29 cellular contexts compared by ENCODE assay signal in genomic region chr4:189507060-189507459, GRCh38.
"Had no signal": no experiment of that assay in that cellular context is flagged by ENCODE, and none has a peak within 500 bp of the region (broad histone marks: within the 10 kb centered on the region; RNA-seq: fewer than 3 reads in every experiment).

No MANE protein-coding gene starts in this region.

- H3K9me3 ChIP-seq: body of pancreas had no signal

- H3K4me1 ChIP-seq: body of pancreas, heart left ventricle had no signal

- H3K36me3 Mint-ChIP-seq: activated naive CD8-positive, alpha-beta T cell had no signal

- H3K27me3 Mint-ChIP-seq: activated CD4-positive, alpha-beta memory T cell treated with anti-CD3 and anti-CD28 coated beads, Interleukin-2, amount 10 ng/mL, durations not matched to agents 7 days and 5 days; activated CD4-positive, alpha-beta T cell treated with anti-CD3 and anti-CD28 coated beads, Interleukin-2, amount 10 ng/mL, durations not matched to agents 7 days and 5 days; activated naive CD8-positive, alpha-beta T cell; activated T-cell treated with anti-CD3 and anti-CD28 coated beads, Interleukin-2, amount 50 U/mL, for 24 hours had no signal

- FAIRE-seq: colon, endometrium, frontal cortex had no signal

- H3K4me1 Mint-ChIP-seq: activated CD4-positive, alpha-beta memory T cell treated with anti-CD3 and anti-CD28 coated beads, Interleukin-2, amount 10 ng/mL, durations not matched to agents 7 days and 5 days; activated CD4-positive, alpha-beta T cell treated with anti-CD3 and anti-CD28 coated beads, Interleukin-2, amount 10 ng/mL, durations not matched to agents 7 days and 5 days had no signal

- H3K4me3 ChIP-seq: body of pancreas, heart left ventricle had no signal

- H3K27me3 ChIP-seq: body of pancreas had no signal

- H3K36me3 ChIP-seq: heart left ventricle had no signal

- DNase-seq: activated CD4-positive, alpha-beta memory T cell treated with anti-CD3 and anti-CD28 coated beads, Interleukin-2, amount 10 ng/mL, durations not matched to agents 7 days and 5 days; activated CD4-positive, alpha-beta T cell treated with anti-CD3 and anti-CD28 coated beads for 4 hours; activated CD4-positive, alpha-beta T cell treated with anti-CD3 and anti-CD28 coated beads, Interleukin-2, amount 10 ng/mL, durations not matched to agents 7 days and 5 days; activated CD4-positive, alpha-beta T cell treated with anti-CD3 and anti-CD28 coated beads, Interleukin-2, amount 50 U/mL, for 4 hours; activated CD4-positive, CD25-positive, alpha-beta regulatory T cell; activated CD4-positive, CD25-positive, alpha-beta regulatory T cell treated with anti-CD3 and anti-CD28 coated beads, Interleukin-2, amount 50 U/mL, for 72 hours; activated CD8-positive, alpha-beta memory T cell treated with anti-CD3 and anti-CD28 coated beads, Interleukin-2, amount 50 U/mL, for 48 hours; activated effector memory CD4-positive, alpha-beta T cell treated with Interleukin-2 at 50 U/mL for 16 hours; activated gamma-delta T cell treated with Interleukin-2 at 50 U/mL for 16 hours; activated naive CD4-positive, alpha-beta T cell treated with anti-CD3 and anti-CD28 coated beads, Interleukin-2, amount 50 U/mL, for 16 hours; activated naive CD4-positive, alpha-beta T cell treated with Interleukin-2 at 50 U/mL for 16 hours; activated T-cell treated with anti-CD3 and anti-CD28 coated beads for 4 hours; activated T-cell treated with anti-CD3 and anti-CD28 coated beads, Interleukin-2, amount 50 U/mL, for 24 hours; activated T-cell treated with anti-CD3 and anti-CD28 coated beads, Interleukin-2, amount 50 U/mL, for 72 hours; amniotic stem cell; anterior cingulate cortex; body of pancreas; caudate nucleus; cortex of kidney; effector CD8-positive, alpha-beta T cell; foreskin fibroblast; glutamatergic neuron; heart left ventricle; T-helper 2 cell had no signal

- H3K27ac ChIP-seq: body of pancreas, heart left ventricle had no signal

- H3K27ac Mint-ChIP-seq: activated CD4-positive, alpha-beta memory T cell treated with anti-CD3 and anti-CD28 coated beads, Interleukin-2, amount 10 ng/mL, durations not matched to agents 7 days and 5 days; activated CD4-positive, alpha-beta T cell treated with anti-CD3 and anti-CD28 coated beads, Interleukin-2, amount 10 ng/mL, durations not matched to agents 7 days and 5 days; activated naive CD8-positive, alpha-beta T cell; activated T-cell treated with anti-CD3 and anti-CD28 coated beads, Interleukin-2, amount 50 U/mL, for 24 hours; activated T-cell treated with anti-CD3 and anti-CD28 coated beads, Interleukin-2, amount 50 U/mL, for 72 hours had no signal

- H3K4me3 Mint-ChIP-seq: activated CD4-positive, alpha-beta memory T cell treated with anti-CD3 and anti-CD28 coated beads, Interleukin-2, amount 10 ng/mL, durations not matched to agents 7 days and 5 days; activated CD4-positive, alpha-beta T cell treated with anti-CD3 and anti-CD28 coated beads, Interleukin-2, amount 10 ng/mL, durations not matched to agents 7 days and 5 days; activated naive CD8-positive, alpha-beta T cell; activated T-cell treated with anti-CD3 and anti-CD28 coated beads, Interleukin-2, amount 50 U/mL, for 24 hours; activated T-cell treated with anti-CD3 and anti-CD28 coated beads, Interleukin-2, amount 50 U/mL, for 72 hours had no signal

- ATAC-seq: activated T-cell treated with anti-CD3 and anti-CD28 coated beads, Interleukin-2, amount 50 U/mL, for 72 hours; body of pancreas; esophagus mucosa; heart left ventricle had no signal
